Comparison of ENCODE assay signal across 21 cellular contexts in the genomic region with DNA sequence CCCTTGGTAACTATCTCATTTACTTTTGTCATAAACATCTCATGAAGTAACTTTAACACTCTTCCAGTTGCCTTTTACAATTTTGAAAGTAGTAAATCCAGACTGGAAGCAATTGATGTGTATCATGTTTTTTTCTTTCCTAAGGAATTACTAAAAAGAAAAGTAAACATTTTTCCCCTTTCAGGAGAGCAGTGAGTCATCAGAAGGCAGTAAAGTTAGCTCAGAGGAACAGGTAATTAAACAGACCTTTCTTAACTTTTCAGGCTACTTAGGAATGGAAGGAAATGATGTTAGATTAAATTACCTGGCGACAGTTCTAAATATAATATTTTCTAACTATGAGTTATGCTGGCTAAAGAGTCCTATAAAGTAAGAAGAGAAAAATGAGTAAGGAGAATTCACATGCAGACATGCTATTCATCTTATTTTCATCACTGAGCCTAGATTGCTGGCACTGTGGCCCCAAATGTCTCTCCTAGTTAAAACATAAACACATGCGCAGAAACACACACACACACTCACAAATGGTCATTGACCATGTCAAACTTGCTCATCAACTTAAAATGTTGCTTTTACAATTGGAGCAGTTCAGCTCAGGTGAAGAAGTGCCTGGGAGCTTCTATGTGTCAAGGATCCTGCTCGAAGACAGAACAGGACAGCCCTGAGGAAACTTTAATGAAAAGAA. TPM values are rescaled to one million over a fixed set of nuclear protein-coding genes. Genes with fewer than 3 reads are reported as not detected.
DNase-seq lines count a peak whose midpoint lies in the region; ATAC-seq and TF ChIP-seq lines count a peak whose summit lies in the region.
"Had no signal": no experiment of that assay in that cellular context is flagged by ENCODE, and none has a peak within 500 bp of the region (broad histone marks: within the 10 kb centered on the region; RNA-seq: fewer than 3 reads in every experiment).

No MANE protein-coding gene starts in this region.

- H3K9me3 ChIP-seq in Caco-2 (no peaks in the 10 kb centered on the region), PC-3 (ENCODE audit: low read length) (no peaks in the 10 kb centered on the region), mucosa of descending colon (no peaks in the 10 kb centered on the region), sigmoid colon (no peaks in the 10 kb centered on the region)
- H3K9me3 ChIP-seq: heart right ventricle, thyroid gland had no signal

- H2AFZ ChIP-seq in PC-3 (ENCODE audit: low read length): peak overlapping the region; percentile 26; the same call in 1 of the 2 replicates

- CTCF ChIA-PET in Caco-2 (lab: Charles Lee) (interaction anchor here (1.0 kb wide), 1 partner anchor 190 kb away, joined by 5 read pairs; no protein-coding TSS in a partner anchor), PC-3 (lab: Charles Lee) (interaction anchor here (0.6 kb wide), 2 partner anchors 10 to 190 kb away, joined by 3 to 9 read pairs; no protein-coding TSS in a partner anchor)

- no peak for TF ChIP-seq CTCF in Caco-2 (IDR thresholded peaks at IDR 0.05; ENCODE audit: insufficient read depth in 1 of 2, low read depth in 1 of 2, low read length in 1 of 2, severe bottlenecking in 1 of 2, unreplicated experiment in 1 of 2)
- TF ChIP-seq CTCF in PC-3 (conservative IDR thresholded peaks at IDR 0.05; ENCODE audit: low read depth, low read length): no peak
- no peak for TF ChIP-seq CTCF in epithelial cell of esophagus (IDR thresholded peaks at IDR 0.05; ENCODE audit: insufficient read depth, low read depth, low read length, missing control alignments)
- TF ChIP-seq CTCF in mucosa of descending colon (IDR thresholded peaks at IDR 0.05): no peak
- TF ChIP-seq CTCF in sigmoid colon (IDR thresholded peaks at IDR 0.05): no peak

- H3K4me3 ChIP-seq in Caco-2 (ENCODE audit: low read depth, low read length) (no peak overlapping the region), PC-3 (ENCODE audit: low read length) (peak overlapping the region; percentile 43; the same call in 1 of the 2 replicates), epithelial cell of esophagus (ENCODE audit: low read length) (no peak overlapping the region), mucosa of descending colon (no peak overlapping the region), sigmoid colon (no peak overlapping the region)
- H3K4me3 ChIP-seq: heart right ventricle, thyroid gland had no signal

- H3K79me2 ChIP-seq in PC-3 (ENCODE audit: low read length): no peaks in the 10 kb centered on the region

- peaks cover 13% of the 10 kb centered on the region for H3K9me3 Mint-ChIP-seq in Caco-2 (ENCODE audit: unreplicated experiment)

- no peaks in the 10 kb centered on the region for H3K9me2 ChIP-seq in PC-3 (replicated peaks; ENCODE audit: low read length)

- peak; percentile 86 for ATAC-seq in PC-3
- ATAC-seq in mucosa of descending colon: peak; percentile 76
- no peak for ATAC-seq in GM19324 (IDR thresholded peaks at IDR 0.05; ENCODE audit: low FRiP score, unreplicated experiment)
- ATAC-seq: activated CD4-positive, alpha-beta T cell treated with anti-CD3 and anti-CD28 coated beads for 36 hours; heart right ventricle; natural killer cell treated with Interleukin-12 subunit alpha and Interleukin-12 subunit beta and Interleukin-15 and Interleukin-18, amount 100 ng/mL, for 72 hours had no signal

- H3K36me3 Mint-ChIP-seq in Caco-2 (ENCODE audit: insufficient read depth, unreplicated experiment): no peaks in the 10 kb centered on the region
- H3K36me3 Mint-ChIP-seq: natural killer cell treated with Interleukin-12 subunit alpha and Interleukin-12 subunit beta and Interleukin-15 and Interleukin-18, amount 100 ng/mL, for 72 hours had no signal

- 23 to 58% methylated on average over 3 of the region's 3 CpGs for WGBS in sigmoid colon, 2 donors

- peak overlapping the region; percentile 75 for H3K4me2 ChIP-seq in PC-3 (ENCODE audit: low read length)

- DNase-seq in Caco-2 (peak in 1 of 2 experiments; percentile 6), PC-3 (peak; percentile 81), epithelial cell of esophagus (ENCODE audit: low read depth) (peak; percentile 68), mucosa of descending colon (no peak), NCI-H187 (lab: John Stamatoyannopoulos, UW) (no peak), sigmoid colon (no peak), anterior cingulate cortex (lab: John Stamatoyannopoulos, UW) (no peak)
- DNase-seq: activated CD4-positive, alpha-beta T cell treated with anti-CD3 and anti-CD28 coated beads for 36 hours; activated T-cell treated with anti-CD3 and anti-CD28 coated beads for 4 hours; COR-L47; heart right ventricle; NCI-H2081 treated with DMSO at 0.1 percent for 48 hours; NCI-H526; RPMI8226; stimulated activated CD4-positive, alpha-beta T cell treated with anti-CD3 and anti-CD28 coated beads, Interleukin-1b, Interleukin-23, amount 100 ng/mL, for 48 hours; thyroid gland had no signal

- peak overlapping the region; percentile 60 for H3K9ac ChIP-seq in PC-3 (ENCODE audit: low read length)

- no peaks in the 10 kb centered on the region for H3F3A ChIP-seq in PC-3 (ENCODE audit: low read length, unreplicated experiment)

- peaks cover 18% of the 10 kb centered on the region for H3K4me1 Mint-ChIP-seq in Caco-2 (ENCODE audit: low read depth, unreplicated experiment)
- H3K4me1 Mint-ChIP-seq: activated CD4-positive, alpha-beta T cell treated with anti-CD3 and anti-CD28 coated beads for 36 hours had no signal

- POLR2A ChIA-PET in Caco-2 (lab: Charles Lee): no interaction called here
- POLR2A ChIA-PET in PC-3 (lab: Charles Lee; ENCODE audit: unreplicated experiment): no interaction called here

- H3K36me3 ChIP-seq in Caco-2 (ENCODE audit: control insufficient read depth, insufficient read depth, low read length): no peaks in the 10 kb centered on the region
- no peaks in the 10 kb centered on the region for H3K36me3 ChIP-seq in PC-3 (ENCODE audit: low read depth, low read length)
- no peaks in the 10 kb centered on the region for H3K36me3 ChIP-seq in mucosa of descending colon (ENCODE audit: low read depth)
- no peaks in the 10 kb centered on the region for H3K36me3 ChIP-seq in sigmoid colon
- H3K36me3 ChIP-seq: heart right ventricle, thyroid gland had no signal

- peak overlapping the region; percentile 30 for H3K27ac Mint-ChIP-seq in Caco-2 (ENCODE audit: unreplicated experiment)
- H3K27ac Mint-ChIP-seq: activated CD4-positive, alpha-beta T cell treated with anti-CD3 and anti-CD28 coated beads for 36 hours; natural killer cell treated with Interleukin-12 subunit alpha and Interleukin-12 subunit beta and Interleukin-15 and Interleukin-18, amount 100 ng/mL, for 72 hours had no signal

- H4K20me1 ChIP-seq in PC-3 (ENCODE audit: low read length): no peaks in the 10 kb centered on the region

- BruUV-seq in Caco-2 (replicated peaks; lab: Mats Ljungman, UMichigan) (no TSS peak), PC-3 (replicated peaks; lab: Mats Ljungman, UMichigan) (no TSS peak)

- no peak overlapping the region for H3K4me3 Mint-ChIP-seq in Caco-2 (ENCODE audit: unreplicated experiment)
- H3K4me3 Mint-ChIP-seq: activated CD4-positive, alpha-beta T cell treated with anti-CD3 and anti-CD28 coated beads for 36 hours; natural killer cell treated with Interleukin-12 subunit alpha and Interleukin-12 subunit beta and Interleukin-15 and Interleukin-18, amount 100 ng/mL, for 72 hours had no signal

- intact Hi-C loops in Caco-2 (cut with micrococcal nuclease; ENCODE audit: unreplicated experiment) (no loop called here), PC-3 (cut with micrococcal nuclease) (loop anchor here (1.0 to 5.0 kb wide), 2 partner anchors 102 to 116 kb away; no protein-coding TSS in a partner anchor), mucosa of descending colon (cut with DNase I, micrococcal nuclease) (no loop called here), sigmoid colon (cut with DNase I) (no loop called here)

- H3K4me1 ChIP-seq in Caco-2 (peaks cover 28% of the 10 kb centered on the region), PC-3 (ENCODE audit: insufficient read depth, low read length) (peaks cover 33% of the 10 kb centered on the region), mucosa of descending colon (ENCODE audit: low read depth) (peaks cover 6% of the 10 kb centered on the region), sigmoid colon (peaks cover 0 to 13% (median 4%) of the 10 kb centered on the region in 4 donors)

- H3K27ac ChIP-seq in PC-3 (ENCODE audit: low read length) (peak overlapping the region; percentile 85), sigmoid colon (no peak overlapping the region)

- TF ChIP-seq POLR2A in sigmoid colon (IDR thresholded peaks at IDR 0.05): no peak

- H3K27me3 ChIP-seq in Caco-2 (replicated peaks; ENCODE audit: control insufficient read depth, insufficient read depth, low read length): no peaks in the 10 kb centered on the region
- H3K27me3 ChIP-seq in PC-3 (ENCODE audit: low read length): no peaks in the 10 kb centered on the region
- no peaks in the 10 kb centered on the region for H3K27me3 ChIP-seq in sigmoid colon
- H3K27me3 ChIP-seq: heart right ventricle, thyroid gland had no signal

- no peaks in the 10 kb centered on the region for H3K27me3 Mint-ChIP-seq in Caco-2 (ENCODE audit: insufficient read depth, unreplicated experiment)

- TF ChIP-seq EP300 in sigmoid colon (IDR thresholded peaks at IDR 0.05): no peak

RNA-seq across cellular contexts. Expression of a gene that starts 9.3 kb away (rescaled TPM):
- total RNA-seq in Caco-2 (2022): not detected in 2 replicates
- total RNA-seq in PC-3 (2014; rRNA removed): not detected in 2 replicates
- total RNA-seq in mucosa of descending colon: not detected
- total RNA-seq in sigmoid colon: not detected
- polyA plus RNA-seq in sigmoid colon: not detected
- total RNA-seq: activated CD4-positive, alpha-beta T cell treated with anti-CD3 and anti-CD28 coated beads for 36 hours; cerebellum; heart right ventricle; lower leg skin; natural killer cell treated with Interleukin-12 subunit alpha and Interleukin-12 subunit beta and Interleukin-15 and Interleukin-18, amount 100 ng/mL, for 72 hours; T-helper 2 cell treated with Interferon-gamma antibody and Interleukin-4, amounts not matched to agents 100 ng/mL and 5 ng/mL, for 36 hours; thyroid gland had no signal
- polyA plus RNA-seq: heart right ventricle had no signal

RNA-seq across cellular contexts. Expression of a gene that starts 51.1 kb away (rescaled TPM):
- total RNA-seq in Caco-2 (2022): not detected in 2 replicates
- total RNA-seq in PC-3 (2014; rRNA removed): 0.04 TPM in 1 of 2 replicates, not detected in the other
- total RNA-seq in mucosa of descending colon: not detected
- not detected for total RNA-seq in sigmoid colon
- not detected for polyA plus RNA-seq in sigmoid colon
- total RNA-seq: activated CD4-positive, alpha-beta T cell treated with anti-CD3 and anti-CD28 coated beads for 36 hours; heart right ventricle; lower leg skin; natural killer cell treated with Interleukin-12 subunit alpha and Interleukin-12 subunit beta and Interleukin-15 and Interleukin-18, amount 100 ng/mL, for 72 hours; T-helper 2 cell treated with Interferon-gamma antibody and Interleukin-4, amounts not matched to agents 100 ng/mL and 5 ng/mL, for 36 hours had no signal
- polyA plus RNA-seq: heart right ventricle had no signal

Comparison
In these comparisons a context has a peak if more than half of its experiments do, and no peak if none do; other contexts are left out.
1. DNase-seq: peak in PC-3 (single experiment) and epithelial cell of esophagus (single experiment); none in mucosa of descending colon (0 of 3), NCI-H187 (0 of 2), sigmoid colon (single experiment) and anterior cingulate cortex (0 of 58).